23 cellular contexts compared by ENCODE assay signal in the genomic region with DNA sequence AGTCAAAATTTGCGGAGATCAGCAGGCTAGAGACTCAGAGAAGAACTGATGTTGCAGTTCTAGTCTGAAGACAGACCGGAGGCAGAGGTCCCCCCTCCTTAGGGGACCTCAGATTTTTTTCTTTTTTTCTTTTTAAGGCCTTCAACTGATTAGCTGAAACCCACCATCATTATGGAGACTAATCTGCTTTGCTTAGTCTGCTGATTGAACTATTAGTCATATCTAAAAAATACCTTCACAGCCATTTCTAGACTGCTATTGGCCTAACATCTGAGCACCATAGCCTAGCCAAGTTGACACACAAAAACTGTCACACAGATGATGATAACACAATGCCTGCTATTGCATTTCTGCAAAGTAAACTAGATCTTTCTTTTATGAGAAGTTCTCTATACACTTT.
DNase-seq lines count a peak whose midpoint lies in the region; ATAC-seq and TF ChIP-seq lines count a peak whose summit lies in the region.
"Had no signal": no experiment of that assay in that cellular context is flagged by ENCODE, and none has a peak within 500 bp of the region (broad histone marks: within the 10 kb centered on the region; RNA-seq: fewer than 3 reads in every experiment).

No MANE protein-coding gene starts in this region.

- peak; percentile 54 for ATAC-seq in activated CD4-positive, alpha-beta T cell treated with anti-CD3 and anti-CD28 coated beads for 36 hours
- peak; percentile 47 for ATAC-seq in activated T-helper 17 cell treated with anti-CD3 and anti-CD28 coated beads, Interleukin-2, amount 50 U/mL, for 72 hours (replicated peaks)
- ATAC-seq: GM12878 had no signal

- TF ChIP-seq CTCF in WERI-Rb-1 (IDR thresholded peaks at IDR 0.05; ENCODE audit: low read depth, low read length), result no peak

- no peak for DNase-seq in activated CD4-positive, alpha-beta T cell treated with anti-CD3 and anti-CD28 coated beads for 36 hours
- no peak for DNase-seq in activated CD4-positive, alpha-beta T cell treated with anti-CD3 and anti-CD28 coated beads for 4 hours
- DNase-seq in head of caudate nucleus (no peak), WERI-Rb-1 (no peak)
- DNase-seq: 8988T; ACHN; BE2C; C1 segment of cervical spinal cord; CD4-positive, alpha-beta memory T cell; CD4-positive, CD25-positive, alpha-beta regulatory T cell; CD8-positive, alpha-beta memory T cell; COR-L47; DMS 273 treated with DMSO at 0.1 percent for 48 hours; DMS153; DMS53; DMS79; DND-41; EL; GDM1 had no signal

- H3K27ac Mint-ChIP-seq in activated CD4-positive, alpha-beta T cell treated with anti-CD3 and anti-CD28 coated beads for 36 hours, result no peak overlapping the region
- no peak overlapping the region for H3K27ac Mint-ChIP-seq in activated T-helper 17 cell treated with anti-CD3 and anti-CD28 coated beads, Interleukin-2, amount 50 U/mL, for 72 hours
- H3K27ac Mint-ChIP-seq: CD4-positive, CD25-positive, alpha-beta regulatory T cell had no signal

- H3K27me3 ChIP-seq in WERI-Rb-1 (ENCODE audit: insufficient read depth, low read depth, severe bottlenecking), result no peaks in the 10 kb centered on the region
- H3K27me3 ChIP-seq: BE2C, BLaER1 had no signal

- peaks cover 4% of the 10 kb centered on the region for H3K27me3 Mint-ChIP-seq in activated CD4-positive, alpha-beta T cell treated with anti-CD3 and anti-CD28 coated beads for 36 hours
- peaks cover 8% of the 10 kb centered on the region for H3K27me3 Mint-ChIP-seq in activated T-helper 17 cell treated with anti-CD3 and anti-CD28 coated beads, Interleukin-2, amount 50 U/mL, for 72 hours
- H3K27me3 Mint-ChIP-seq: CD4-positive, alpha-beta memory T cell had no signal

- H3K4me3 Mint-ChIP-seq in activated CD4-positive, alpha-beta T cell treated with anti-CD3 and anti-CD28 coated beads for 36 hours, result no peak overlapping the region
- H3K4me3 Mint-ChIP-seq in activated T-helper 17 cell treated with anti-CD3 and anti-CD28 coated beads, Interleukin-2, amount 50 U/mL, for 72 hours, result no peak overlapping the region
- H3K4me3 Mint-ChIP-seq: CD14-positive monocyte; CD4-positive, alpha-beta memory T cell; CD4-positive, CD25-positive, alpha-beta regulatory T cell; CD8-positive, alpha-beta memory T cell had no signal

- peaks cover 9% of the 10 kb centered on the region for H3K4me1 Mint-ChIP-seq in activated CD4-positive, alpha-beta T cell treated with anti-CD3 and anti-CD28 coated beads for 36 hours
- peaks cover 17% of the 10 kb centered on the region for H3K4me1 Mint-ChIP-seq in activated T-helper 17 cell treated with anti-CD3 and anti-CD28 coated beads, Interleukin-2, amount 50 U/mL, for 72 hours

- H3K9me3 Mint-ChIP-seq in activated CD4-positive, alpha-beta T cell treated with anti-CD3 and anti-CD28 coated beads for 36 hours (ENCODE audit: low read depth), result no peaks in the 10 kb centered on the region
- H3K9me3 Mint-ChIP-seq in activated T-helper 17 cell treated with anti-CD3 and anti-CD28 coated beads, Interleukin-2, amount 50 U/mL, for 72 hours, result no peaks in the 10 kb centered on the region
- H3K9me3 Mint-ChIP-seq: CD14-positive monocyte; CD4-positive, alpha-beta memory T cell; CD4-positive, CD25-positive, alpha-beta regulatory T cell had no signal

- H3K9me3 ChIP-seq in WERI-Rb-1 (ENCODE audit: severe bottlenecking), result no peaks in the 10 kb centered on the region
- H3K9me3 ChIP-seq: BE2C, BLaER1 had no signal

- no peaks in the 10 kb centered on the region for H3K36me3 ChIP-seq in WERI-Rb-1
- H3K36me3 ChIP-seq: BE2C, BLaER1 had no signal

- intact Hi-C loops in activated CD4-positive, alpha-beta T cell treated with anti-CD3 and anti-CD28 coated beads for 36 hours (cut with DNase I, micrococcal nuclease), result no loop called here
- intact Hi-C loops in head of caudate nucleus (cut with DNase I), result no loop called here

- H3K4me3 ChIP-seq in WERI-Rb-1 (ENCODE audit: low read depth, low read length), result no peak overlapping the region
- H3K4me3 ChIP-seq: BLaER1, GM12878 had no signal

- CTCF ChIA-PET in activated CD4-positive, alpha-beta T cell treated with anti-CD3 and anti-CD28 coated beads for 36 hours (lab: Charles Lee), result interaction anchor here (0.5 to 1.6 kb wide), 4 partner anchors 43 to 144 kb away, joined by 3 to 7 read pairs (median 3); no protein-coding TSS in a partner anchor

- POLR2A ChIA-PET in activated CD4-positive, alpha-beta T cell treated with anti-CD3 and anti-CD28 coated beads for 36 hours (lab: Charles Lee), result no interaction called here

- no peak overlapping the region for H3K27ac ChIP-seq in WERI-Rb-1
- H3K27ac ChIP-seq: BLaER1 had no signal

- H3K36me3 Mint-ChIP-seq in activated CD4-positive, alpha-beta T cell treated with anti-CD3 and anti-CD28 coated beads for 36 hours (ENCODE audit: low read depth), result no peaks in the 10 kb centered on the region
- H3K36me3 Mint-ChIP-seq in activated T-helper 17 cell treated with anti-CD3 and anti-CD28 coated beads, Interleukin-2, amount 50 U/mL, for 72 hours (ENCODE audit: low read depth), result no peaks in the 10 kb centered on the region
- H3K36me3 Mint-ChIP-seq: CD4-positive, alpha-beta memory T cell; CD4-positive, CD25-positive, alpha-beta regulatory T cell had no signal
